ENCODE assay signal across 10 cellular contexts in genomic region chr3:119297169-119297568, GRCh38. TPM values are rescaled to one million over a fixed set of nuclear protein-coding genes. Genes with fewer than 3 reads are reported as not detected.
DNase-seq lines count a peak whose midpoint lies in the region; ATAC-seq, FAIRE-seq and TF ChIP-seq lines count a peak whose summit lies in the region.
"Had no signal": no experiment of that assay in that cellular context is flagged by ENCODE, and none has a peak within 500 bp of the region (broad histone marks: within the 10 kb centered on the region; RNA-seq: fewer than 3 reads in every experiment).

No MANE protein-coding gene starts in this region.

- H4K8ac ChIP-seq in IMR-90 (ENCODE audit: low read depth in 2 of 2, low read length in 2 of 2): no peak overlapping the region

- FAIRE-seq in endothelial cell of umbilical vein (lab: Jason Lieb, UNC): peak; percentile 66

- peak overlapping the region; percentile 49 to 97 (median 71) for H3K4me3 Mint-ChIP-seq in nephron

- H3K56ac ChIP-seq in IMR-90 (ENCODE audit: extremely low read depth, insufficient read depth, low read length): no peak overlapping the region

- TF ChIP-seq POLR2A in IMR-90 (IDR thresholded peaks at IDR 0.05; ENCODE audit: low read depth, low read length) (no peak), endothelial cell of umbilical vein (IDR thresholded peaks at IDR 0.05; ENCODE audit: low read depth, low read length) (no peak), lower leg skin (IDR thresholded peaks at IDR 0.05) (no peak)

- H3K9ac ChIP-seq in IMR-90 (ENCODE audit: low read depth, low read length) (no peak overlapping the region), endothelial cell of umbilical vein (replicated peaks; ENCODE audit: extremely low read depth, insufficient read depth, low read length) (no peak overlapping the region)

- ATAC-seq in IMR-90 (ENCODE audit: low read depth) (no peak), GM21526 (IDR thresholded peaks at IDR 0.05; ENCODE audit: low FRiP score, unreplicated experiment) (no peak)
- ATAC-seq: gastrocnemius medialis had no signal

- no peak for TF ChIP-seq RAD21 in IMR-90 (IDR thresholded peaks at IDR 0.05; ENCODE audit: low read length)

- CTCF ChIA-PET in AG04449 (lab: Yijun Ruan, JAX) (interaction anchor here (1.1 to 4.3 kb wide), 7 partner anchors 10 to 65 kb away, joined by 3 to 22 read pairs (median 4); no protein-coding TSS in a partner anchor), IMR-90 (lab: Yijun Ruan, JAX) (interaction anchor here (1.1 kb wide), 1 partner anchor 56 kb away, joined by 4 read pairs; no protein-coding TSS in a partner anchor), endothelial cell of umbilical vein (lab: Charles Lee) (interaction anchor here (1.2 to 6.5 kb wide), 4 partner anchors 22 to 58 kb away, joined by 3 to 58 read pairs (median 7); no protein-coding TSS in a partner anchor)

- in situ Hi-C loops in IMR-90 (cut with MboI; ENCODE audit: low sequenced_read_pairs): loop anchor here (25.0 kb wide), 1 partner anchor 390 kb away; the partner anchor contains the start of gene COX17

- H2AFZ ChIP-seq in IMR-90 (replicated peaks; ENCODE audit: low read length, poor library complexity) (no peak overlapping the region), endothelial cell of umbilical vein (ENCODE audit: low read depth, low read length) (no peak overlapping the region)

- no peaks in the 10 kb centered on the region for H3K9me3 Mint-ChIP-seq in nephron

- peaks cover 57% of the 10 kb centered on the region for H3K4me1 Mint-ChIP-seq in nephron

- intact Hi-C loops in IMR-90 (cut with micrococcal nuclease) (loop anchor here (10.0 kb wide), 1 partner anchor 138 kb away; no protein-coding TSS in a partner anchor), endothelial cell of umbilical vein (cut with micrococcal nuclease) (no loop called here), lower leg skin (cut with DNase I; ENCODE audit: low total_unique reads) (no loop called here)

- dilution Hi-C loops in IMR-90 (cut with HindIII; ENCODE audit: low sequenced_read_pairs, unreplicated experiment): no loop called here
- dilution Hi-C loops in endothelial cell of umbilical vein (cut with MboI; ENCODE audit: extremely low pct_ligation_motif_present, low sequenced_read_pairs): no loop called here

- H2AK9ac ChIP-seq in IMR-90 (replicated peaks; ENCODE audit: low read depth, low read length, poor library complexity): no peak overlapping the region

- no peak overlapping the region for H2BK120ac ChIP-seq in IMR-90 (ENCODE audit: low read depth, low read length)

- H3K27ac ChIP-seq in IMR-90 (ENCODE audit: insufficient read depth, low read length) (no peak overlapping the region), endothelial cell of umbilical vein (ENCODE audit: insufficient read depth, low read depth, low read length) (no peak overlapping the region)

- peak overlapping the region; percentile 24; the same call in 1 of the 2 replicates for H2AK5ac ChIP-seq in IMR-90 (ENCODE audit: low read depth, low read length)

- H2BK20ac ChIP-seq in IMR-90 (ENCODE audit: low read depth, low read length): no peak overlapping the region

- no peak overlapping the region for H4K91ac ChIP-seq in IMR-90 (ENCODE audit: insufficient read depth, low read depth, low read length)

- H3K27ac Mint-ChIP-seq in nephron: peak overlapping the region; percentile 22 to 67 (median 37)

- no peaks in the 10 kb centered on the region for H4K20me1 ChIP-seq in IMR-90 (ENCODE audit: insufficient read depth, low read length)
- H4K20me1 ChIP-seq in endothelial cell of umbilical vein (replicated peaks; ENCODE audit: control insufficient read depth, extremely low read depth, insufficient read depth, low read length): peaks cover 2% of the 10 kb centered on the region

- no peaks in the 10 kb centered on the region for H3K27me3 Mint-ChIP-seq in nephron (ENCODE audit: low read depth)

- BruUV-seq in IMR-90 (replicated peaks; lab: Mats Ljungman, UMichigan) (no TSS peak), endothelial cell of umbilical vein (replicated peaks; lab: Mats Ljungman, UMichigan) (no TSS peak)

- H3K14ac ChIP-seq in IMR-90 (replicated peaks; ENCODE audit: low read depth, low read length): no peak overlapping the region

- H3K9me1 ChIP-seq in IMR-90 (ENCODE audit: insufficient read depth, low read length) (peaks cover 8% of the 10 kb centered on the region; the same call in 1 of the 2 replicates), endothelial cell of umbilical vein (replicated peaks; ENCODE audit: control insufficient read depth, extremely low read depth, insufficient read depth, low read length) (no peaks in the 10 kb centered on the region)

- no peak overlapping the region for H3K4ac ChIP-seq in IMR-90 (ENCODE audit: low read depth, low read length)

- peaks cover 7% of the 10 kb centered on the region; the same call in 1 of the 2 replicates for H3K36me3 ChIP-seq in IMR-90 (ENCODE audit: control insufficient read depth, insufficient read depth, low read length)
- peaks cover 3 to 6% of the 10 kb centered on the region in 2 experiments for H3K36me3 ChIP-seq in endothelial cell of umbilical vein (ENCODE audit: control insufficient read depth in 2 of 2, extremely low read depth in 1 of 2, insufficient read depth in 2 of 2, low read length in 2 of 2)
- H3K36me3 ChIP-seq: gastrocnemius medialis had no signal

- H3K4me3 ChIP-seq in AG04449 (ENCODE audit: low read depth, low read length): peak overlapping the region; percentile 89
- H3K4me3 ChIP-seq in IMR-90 (ENCODE audit: insufficient read depth, low read depth, low read length): no peak overlapping the region
- peak overlapping the region in 1 of 3 experiments; percentile 92 for H3K4me3 ChIP-seq in endothelial cell of umbilical vein (replicated peaks in 1 of 3; ENCODE audit: insufficient read depth in 1 of 3, low read depth in 1 of 3, low read length in 3 of 3)
- no peak overlapping the region for H3K4me3 ChIP-seq in lower leg skin (ENCODE audit: low read depth, poor library complexity, severe bottlenecking)

- H3K27me3 ChIP-seq in IMR-90 (ENCODE audit: control insufficient read depth, insufficient read depth, low read length) (no peaks in the 10 kb centered on the region), endothelial cell of umbilical vein (ENCODE audit: control insufficient read depth in 2 of 2, insufficient read depth in 2 of 2, low read length in 2 of 2) (no peaks in the 10 kb centered on the region)
- H3K27me3 ChIP-seq: gastrocnemius medialis had no signal

- H3K36me3 Mint-ChIP-seq in nephron (ENCODE audit: low read depth): peaks cover 3% of the 10 kb centered on the region

- POLR2A ChIA-PET in AG04449 (lab: Yijun Ruan, JAX): interaction anchor here (1.0 to 2.7 kb wide), 5 partner anchors 9 to 56 kb away, joined by 3 to 11 read pairs (median 6); partner anchors contain the start of gene B4GALT4
- POLR2A ChIA-PET in IMR-90 (lab: Charles Lee; ENCODE audit: unreplicated experiment): no interaction called here
- POLR2A ChIA-PET in endothelial cell of umbilical vein (lab: Charles Lee): interaction anchor here (0.8 to 1.0 kb wide), 2 partner anchors 19 to 26 kb away, joined by 3 to 5 read pairs; no protein-coding TSS in a partner anchor

- no peak overlapping the region for H2BK5ac ChIP-seq in IMR-90 (ENCODE audit: low read depth, low read length, poor library complexity, severe bottlenecking)

- H3K9me3 ChIP-seq in IMR-90 (ENCODE audit: control insufficient read depth, insufficient read depth, low read length) (no peaks in the 10 kb centered on the region), endothelial cell of umbilical vein (replicated peaks; ENCODE audit: control insufficient read depth, insufficient read depth, low read length) (no peaks in the 10 kb centered on the region)
- H3K9me3 ChIP-seq: gastrocnemius medialis had no signal

- H3K79me2 ChIP-seq in endothelial cell of umbilical vein (ENCODE audit: control insufficient read depth, insufficient read depth, low read length): peaks cover 76% of the 10 kb centered on the region

- H3K4me2 ChIP-seq in IMR-90 (ENCODE audit: low read depth, low read length): no peak overlapping the region
- H3K4me2 ChIP-seq in endothelial cell of umbilical vein (ENCODE audit: insufficient read depth, low read length): peak overlapping the region; percentile 97

- no peak overlapping the region for H2BK15ac ChIP-seq in IMR-90 (ENCODE audit: low read depth, low read length)

- 0 out of 2 replicates have a peak overlapping the region, but pooled peaks have one; percentile 16 for H3K23ac ChIP-seq in IMR-90 (ENCODE audit: low read depth, low read length)

- H4K5ac ChIP-seq in IMR-90 (ENCODE audit: low read depth, low read length): no peak overlapping the region

- H3K79me1 ChIP-seq in IMR-90 (ENCODE audit: low read depth in 1 of 2, low read length in 2 of 2): peaks cover 20 to 65% of the 10 kb centered on the region in 2 experiments

- H3K4me1 ChIP-seq in IMR-90 (ENCODE audit: control insufficient read depth, insufficient read depth, low read length) (peaks cover 7% of the 10 kb centered on the region), endothelial cell of umbilical vein (ENCODE audit: control insufficient read depth, extremely low read depth, insufficient read depth, low read length) (peaks cover 46% of the 10 kb centered on the region)

- H3K18ac ChIP-seq in IMR-90 (ENCODE audit: low read depth, low read length): no peak overlapping the region

- DNase-seq in AG04449 (ENCODE audit: low read depth, low spot score) (no peak), IMR-90 (peak; percentile 71), endothelial cell of umbilical vein (ENCODE audit: low read depth, low spot score) (peak; percentile 63), SHP77 (lab: John Stamatoyannopoulos, UW) (no peak), lower leg skin (ENCODE audit: low spot score in 2 of 2) (no peak), HPDE6-E6E7 (ENCODE audit: extremely low spot score) (no peak)
- DNase-seq: amygdala, gastrocnemius medialis had no signal

- no peak for TF ChIP-seq CTCF in AG04449 (IDR thresholded peaks at IDR 0.05; ENCODE audit: insufficient read depth, low read length, missing control alignments)
- no peak for TF ChIP-seq CTCF in IMR-90 (conservative IDR thresholded peaks at IDR 0.05; ENCODE audit: low read depth, low read length)
- no peak for TF ChIP-seq CTCF in endothelial cell of umbilical vein (IDR thresholded peaks at IDR 0.05; ENCODE audit: extremely low read depth in 1 of 2, insufficient read depth in 1 of 2, low read depth in 1 of 2, low read length in 2 of 2)
- TF ChIP-seq CTCF in nephron (IDR thresholded peaks at IDR 0.05; ENCODE audit: unreplicated experiment in 3 of 3): no peak
- no peak for TF ChIP-seq CTCF in lower leg skin (IDR thresholded peaks at IDR 0.05)

RNA-seq across cellular contexts. Expression of gene ARHGAP31, which starts 3.0 kb away (rescaled TPM):
- 6.6 and 7.5 TPM in 2 replicates for total RNA-seq in IMR-90 (2012; rRNA removed)
- polyA plus RNA-seq in IMR-90 (2012; rRNA removed): 7.7 and 8.3 TPM in 2 replicates
- polyA plus RNA-seq in IMR-90 (2012; cell fraction: cytosol; rRNA removed): 2.2 and 2.4 TPM in 2 replicates
- 2.2 and 3.0 TPM in 2 replicates for polyA plus RNA-seq in IMR-90 (2012; cell fraction: nucleus; rRNA removed; ENCODE audit: low replicate concordance)
- total RNA-seq in endothelial cell of umbilical vein: 64.8 and 65.8 TPM in 2 replicates
- 20.1 and 25.5 TPM in 2 replicates for polyA plus RNA-seq in endothelial cell of umbilical vein
- polyA plus RNA-seq in endothelial cell of umbilical vein (2011; cell fraction: cytosol; rRNA removed): 22.9 and 25.4 TPM in 2 replicates
- polyA plus RNA-seq in endothelial cell of umbilical vein (2011; cell fraction: nucleus; rRNA removed): 26.6 and 29.0 TPM in 2 replicates
- 17.0 and 24.7 TPM in 2 replicates for polyA plus RNA-seq in endothelial cell of umbilical vein (2012)
- 78.6 and 96.2 TPM in 2 replicates for polyA minus RNA-seq in endothelial cell of umbilical vein
- polyA minus RNA-seq in endothelial cell of umbilical vein (2011; cell fraction: cytosol; rRNA and poly(A)+ RNA removed): not detected
- polyA minus RNA-seq in endothelial cell of umbilical vein (2011; cell fraction: nucleus; rRNA and poly(A)+ RNA removed): 39.7 and 43.3 TPM in 2 replicates
- 10 to 100 TPM; 21.8 to 48.7 (median 22.9) TPM for total RNA-seq in lower leg skin

RNA-seq across cellular contexts. Expression of gene B4GALT4, which starts 56.5 kb away (rescaled TPM):
- total RNA-seq in IMR-90 (2012; rRNA removed) (30.3 and 30.6 TPM in 2 replicates), endothelial cell of umbilical vein (7.0 and 7.1 TPM in 2 replicates), lower leg skin (10 to 100 TPM; 23.1 to 44.4 (median 38.2) TPM)
- polyA plus RNA-seq in IMR-90 (2012; rRNA removed) (23.0 and 27.0 TPM in 2 replicates), endothelial cell of umbilical vein (3.1 and 3.7 TPM in 2 replicates)
- 7.5 and 10.5 TPM in 2 replicates for polyA plus RNA-seq in IMR-90 (2012; cell fraction: cytosol; rRNA removed)
- polyA plus RNA-seq in IMR-90 (2012; cell fraction: nucleus; rRNA removed; ENCODE audit: low replicate concordance): 5.1 and 22.2 TPM in 2 replicates
- polyA plus RNA-seq in endothelial cell of umbilical vein (2011; cell fraction: cytosol; rRNA removed): 2.8 and 3.5 TPM in 2 replicates
- 9.5 and 13.1 TPM in 2 replicates for polyA plus RNA-seq in endothelial cell of umbilical vein (2011; cell fraction: nucleus; rRNA removed)
- 4.7 and 5.0 TPM in 2 replicates for polyA plus RNA-seq in endothelial cell of umbilical vein (2012)
- 5.1 and 8.0 TPM in 2 replicates for polyA minus RNA-seq in endothelial cell of umbilical vein
- polyA minus RNA-seq in endothelial cell of umbilical vein (2011; cell fraction: cytosol; rRNA and poly(A)+ RNA removed): 1.8 TPM
- 6.5 and 8.4 TPM in 2 replicates for polyA minus RNA-seq in endothelial cell of umbilical vein (2011; cell fraction: nucleus; rRNA and poly(A)+ RNA removed)

Comparison
In these comparisons a context has a peak if more than half of its experiments do, and no peak if none do; other contexts are left out.
1. DNase-seq: peak in IMR-90 (single experiment) and endothelial cell of umbilical vein (single experiment); none in AG04449 (single experiment), SHP77 (0 of 2), lower leg skin (0 of 2) and HPDE6-E6E7 (single experiment).